Comparison of ENCODE assay signal across 8 cellular contexts in genomic region chr6:145814035-145814500, GRCh38. TPM values are rescaled to one million over a fixed set of nuclear protein-coding genes. Genes with fewer than 3 reads are reported as not detected.
DNase-seq lines count a peak whose midpoint lies in the region; ATAC-seq and TF ChIP-seq lines count a peak whose summit lies in the region.

No MANE protein-coding gene starts in this region.

- H3K79me2 ChIP-seq in GM23248 (ENCODE audit: insufficient read depth): peaks cover 62% of the 10 kb centered on the region

- peaks cover 19% of the 10 kb centered on the region for H3F3A ChIP-seq in GM23248 (ENCODE audit: insufficient read depth)

- peaks cover 25 to 37% (median 34%) of the 10 kb centered on the region in 3 donors for H3K4me1 Mint-ChIP-seq in IgD-negative memory B cell

- in situ Hi-C loops in GM23248 (cut with MboI): no loop called here

- H3K36me3 ChIP-seq in GM23248 (ENCODE audit: low read depth): no peaks in the 10 kb centered on the region
- no peaks in the 10 kb centered on the region for H3K36me3 ChIP-seq in lung (ENCODE audit: control insufficient read depth in 2 of 2, insufficient read depth in 2 of 2, low read length in 2 of 2)
- no peaks in the 10 kb centered on the region for H3K36me3 ChIP-seq in testis (ENCODE audit: low read depth, missing control alignments)

- H3K9me3 ChIP-seq in GM23248 (ENCODE audit: low read depth): no peaks in the 10 kb centered on the region
- H3K9me3 ChIP-seq in lung (ENCODE audit: control insufficient read depth in 2 of 2, insufficient read depth in 1 of 2, low read length in 1 of 2): no peaks in the 10 kb centered on the region
- no peaks in the 10 kb centered on the region for H3K9me3 ChIP-seq in testis

- H3K9me3 Mint-ChIP-seq in IgD-negative memory B cell: no peaks in the 10 kb centered on the region

- H2AFZ ChIP-seq in GM23248: peak overlapping the region; percentile 99

- peak overlapping the region; percentile 84 to 98 (median 96) for H3K4me3 Mint-ChIP-seq in IgD-negative memory B cell

- no peak for TF ChIP-seq POLR2A in testis (IDR thresholded peaks at IDR 0.05)

- TF ChIP-seq CTCF in lung (IDR thresholded peaks at IDR 0.05; ENCODE audit: control extremely low read depth, extremely low read depth) (no peak), testis (IDR thresholded peaks at IDR 0.05) (no peak)

- WGBS in GM23248 (ENCODE audit: low coverage in 1 of 2, low lambda C conversion rate in 2 of 2, missing lambda C conversion rate in 2 of 2), 2 experiments: 0 to 3% methylated on average over 26 to 29 of the region's 33 CpGs
- 0% methylated on average over 24 to 33 of the region's 33 CpGs for WGBS in lung, 2 donors
- WGBS in testis, 2 donors: 0% methylated on average over 10 to 33 of the region's 33 CpGs

- H3K27me3 ChIP-seq in GM23248 (replicated peaks; ENCODE audit: insufficient read depth) (no peaks in the 10 kb centered on the region), lung (ENCODE audit: control insufficient read depth, insufficient read depth) (no peaks in the 10 kb centered on the region), testis (no peaks in the 10 kb centered on the region)

- no peaks in the 10 kb centered on the region for H4K20me1 ChIP-seq in GM23248 (ENCODE audit: insufficient read depth)

- no peak for ATAC-seq in lung (ENCODE audit: insufficient read depth, low FRiP score)

- H3K27ac ChIP-seq in GM23248 (peak overlapping the region; percentile 96), lung (ENCODE audit: low read depth in 1 of 2, low read length in 1 of 2) (peak overlapping the region; percentile 97 to 99), testis (peak overlapping the region; percentile 93 to 95)

- H3K27ac Mint-ChIP-seq in IgD-negative memory B cell: peak overlapping the region; percentile 18 to 97 (median 86)

- H3K36me3 Mint-ChIP-seq in IgD-negative memory B cell: no peaks in the 10 kb centered on the region

- H3K4me3 ChIP-seq in GM23248 (peak overlapping the region; percentile 92), lung (peak overlapping the region; percentile 83), testis (peak overlapping the region; percentile 76 to 83)

- H3K4me2 ChIP-seq in GM23248 (ENCODE audit: unreplicated experiment): peak overlapping the region; percentile 97

- DNase-seq in NCI-H146 (lab: John Stamatoyannopoulos, UW) (peak; percentile 57), NCI-H146 treated with DMSO at 0.1 percent for 48 hours (lab: John Stamatoyannopoulos, UW; ENCODE audit: unreplicated experiment) (no peak), GM23248 (peak; percentile 64), T-helper 9 cell (peak; percentile 2), lung (ENCODE audit: low spot score) (no peak), testis (peak; percentile 53)
- DNase-seq in effector CD4-positive, alpha-beta T cell: peak; percentile 4

- H3K4me1 ChIP-seq in GM23248 (ENCODE audit: insufficient read depth) (peaks cover 47% of the 10 kb centered on the region), lung (ENCODE audit: control insufficient read depth in 2 of 2, insufficient read depth in 2 of 2, low read length in 2 of 2) (peaks cover 2 to 11% of the 10 kb centered on the region in 2 donors), testis (peaks cover 20% of the 10 kb centered on the region)

- H3K9me2 ChIP-seq in GM23248 (ENCODE audit: insufficient read depth): no peaks in the 10 kb centered on the region

- H3K27me3 Mint-ChIP-seq in IgD-negative memory B cell: peaks cover 1% of the 10 kb centered on the region

- peak overlapping the region; percentile 90 for H3K9ac ChIP-seq in GM23248

- intact Hi-C loops in testis (cut with DNase I; ENCODE audit: low total_unique reads): no loop called here

RNA-seq across cellular contexts. Expression of gene FBXO30, which starts 0.5 kb away (rescaled TPM):
- 9.4 and 12.6 TPM in 2 replicates for total RNA-seq in GM23248 (2014; rRNA removed; shearing (Covaris generic))
- polyA plus RNA-seq in GM23248 (2016; fragmentation: Nextera tagmentation; extraction: Ambion mirVana): 7.4 and 8.5 TPM in 2 replicates
- polyA plus RNA-seq in IgD-negative memory B cell: 0.73 TPM
- 10 to 100 TPM in 1 of 2 donors, 1 to 10 TPM in 1; 6.8 to 16.1 TPM for total RNA-seq in lung
- 1 to 10 TPM; 3.9 to 4.4 TPM for polyA plus RNA-seq in lung
- 10 to 100 TPM; 10.8 to 13.4 TPM for total RNA-seq in testis
- polyA plus RNA-seq in testis (ENCODE audit: insufficient read depth, low read depth, low replicate concordance): 11.6 TPM

Comparison
In these comparisons a context has a peak if more than half of its experiments do, and no peak if none do; other contexts are left out.
1. DNase-seq: peak in NCI-H146 (single experiment), GM23248 (single experiment), T-helper 9 cell (single experiment), effector CD4-positive, alpha-beta T cell (single experiment) and testis (single experiment); none in NCI-H146 treated with DMSO at 0.1 percent for 48 hours (single experiment) and lung (single experiment).
2. Peak in every context shown above with its lines, with median percentiles within 50 percentile points of each other: H3K27ac ChIP-seq and H3K4me3 ChIP-seq.